31 cellular contexts compared by ENCODE assay signal in genomic region chr13:111666377-111666776, GRCh38.
"Had no signal": no experiment of that assay in that cellular context is flagged by ENCODE, and none has a peak within 500 bp of the region (broad histone marks: within the 10 kb centered on the region; RNA-seq: fewer than 3 reads in every experiment).

No MANE protein-coding gene starts in this region.

- ATAC-seq: esophagus mucosa; left lung; natural killer cell treated with Interleukin-12 subunit alpha and Interleukin-12 subunit beta and Interleukin-15 and Interleukin-18, amount 100 ng/mL, for 72 hours; pancreas; right lobe of liver; T-cell had no signal

- H3K27me3 ChIP-seq: adrenal gland, ascending aorta, brain microvascular endothelial cell, colonic mucosa, neutrophil, pancreas, right lobe of liver, vagina had no signal

- H3K4me3 Mint-ChIP-seq: activated naive CD8-positive, alpha-beta T cell; central memory CD8-positive, alpha-beta T cell; immature natural killer cell; natural killer cell treated with Interleukin-12 subunit alpha and Interleukin-12 subunit beta and Interleukin-15 and Interleukin-18, amount 100 ng/mL, for 72 hours; stimulated activated naive CD8-positive, alpha-beta T cell treated with anti-CD3 and anti-CD28 coated beads, Interleukin-15, Interleukin-2, amounts not matched to agents 100 ng/mL and 50 ng/mL, for 24 hours; T-cell had no signal

- H3K27ac Mint-ChIP-seq: activated naive CD8-positive, alpha-beta T cell; immature natural killer cell; natural killer cell treated with Interleukin-12 subunit alpha and Interleukin-12 subunit beta and Interleukin-15 and Interleukin-18, amount 100 ng/mL, for 72 hours; stimulated activated naive CD8-positive, alpha-beta T cell treated with anti-CD3 and anti-CD28 coated beads, Interleukin-15, Interleukin-2, amounts not matched to agents 100 ng/mL and 50 ng/mL, for 24 hours; T-cell had no signal

- H3K9me3 Mint-ChIP-seq: central memory CD8-positive, alpha-beta T cell; immature natural killer cell; natural killer cell treated with Interleukin-12 subunit alpha and Interleukin-12 subunit beta and Interleukin-15 and Interleukin-18, amount 100 ng/mL, for 72 hours; stimulated activated naive CD8-positive, alpha-beta T cell treated with anti-CD3 and anti-CD28 coated beads, Interleukin-15, Interleukin-2, amounts not matched to agents 100 ng/mL and 50 ng/mL, for 24 hours; T-cell had no signal

- H3K4me1 ChIP-seq: adrenal gland, ascending aorta, colonic mucosa, left lung, pancreas, right lobe of liver, tibial artery, vagina had no signal

- H3K4me1 Mint-ChIP-seq: central memory CD8-positive, alpha-beta T cell; immature natural killer cell; T-cell had no signal

- DNase-seq: activated CD4-positive, CD25-positive, alpha-beta regulatory T cell treated with anti-CD3 and anti-CD28 coated beads, Interleukin-2, amount 50 U/mL, for 72 hours; activated naive CD4-positive, alpha-beta T cell; activated T-cell treated with anti-CD3 and anti-CD28 coated beads, Interleukin-2, amount 50 U/mL, for 1 hour; brain microvascular endothelial cell; colonic mucosa; foreskin melanocyte; glutamatergic neuron; immature natural killer cell; kidney glomerular epithelial cell; left lung; mammary epithelial cell; midbrain; pancreas; stimulated activated CD4-positive, alpha-beta T cell treated with anti-CD3 and anti-CD28 coated beads, Interleukin-1b, Interleukin-23, amount 100 ng/mL, for 48 hours; substantia nigra; T-cell; tibial artery; WERI-Rb-1 had no signal

- H3K4me3 ChIP-seq: adrenal gland, ascending aorta, colonic mucosa, hepatocyte, left lung, pancreas, right lobe of liver, skin epidermis, tibial artery, vagina had no signal

- H3K9me3 ChIP-seq: adrenal gland, ascending aorta, colonic mucosa, left lung, neutrophil, pancreas, right lobe of liver, tibial artery, vagina had no signal

- H3K4me2 ChIP-seq: hepatocyte had no signal

- H2AFZ ChIP-seq: hepatocyte had no signal

- H3K36me3 Mint-ChIP-seq: activated naive CD8-positive, alpha-beta T cell; immature natural killer cell; natural killer cell treated with Interleukin-12 subunit alpha and Interleukin-12 subunit beta and Interleukin-15 and Interleukin-18, amount 100 ng/mL, for 72 hours; T-cell had no signal

- H3K36me3 ChIP-seq: adrenal gland, ascending aorta, brain microvascular endothelial cell, colonic mucosa, left lung, neutrophil, pancreas, right lobe of liver, tibial artery, vagina, WERI-Rb-1 had no signal

- H3K27me3 Mint-ChIP-seq: activated naive CD8-positive, alpha-beta T cell; T-cell had no signal

- FAIRE-seq: pancreas, TTC549 had no signal

- H3K27ac ChIP-seq: adrenal gland, ascending aorta, brain microvascular endothelial cell, colonic mucosa, hepatocyte, left lung, neutrophil, pancreas, right lobe of liver, skin epidermis, tibial artery, vagina, WERI-Rb-1 had no signal

- H3K79me2 ChIP-seq: hepatocyte had no signal
